In the genomic region with DNA sequence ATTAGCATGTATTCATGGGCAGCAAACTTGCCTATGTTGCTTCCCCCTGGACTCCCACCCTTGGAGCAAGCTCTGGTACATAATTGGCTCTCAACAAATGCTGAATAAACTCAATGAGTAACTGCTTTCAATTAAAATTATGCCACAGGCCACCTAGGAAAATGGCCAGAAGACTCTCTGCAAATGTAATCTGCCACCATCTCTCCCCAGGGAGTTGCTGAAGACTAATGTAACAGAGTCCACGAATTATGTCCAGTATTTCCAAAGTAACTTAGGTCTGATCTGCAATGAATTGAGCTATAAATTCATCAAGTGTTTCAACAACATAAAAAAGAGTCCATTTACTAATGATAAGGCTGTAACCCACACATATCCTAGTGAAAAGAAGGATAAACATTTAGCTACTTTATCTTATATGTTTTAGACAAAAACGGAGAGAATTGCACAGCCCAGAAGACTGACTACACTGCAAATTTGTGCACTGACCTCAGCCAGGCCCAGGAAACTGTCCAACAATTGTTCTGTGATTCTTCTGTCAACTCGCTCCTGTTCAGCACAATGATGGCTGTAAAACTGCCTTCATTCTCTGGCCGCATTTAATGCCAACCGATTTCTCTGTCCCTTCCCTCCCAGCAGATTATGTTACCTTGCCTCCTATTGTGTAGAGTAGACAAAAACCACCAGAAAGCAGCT, we compare ENCODE assay signal across 20 cellular contexts.
A peak's percentile ranks its signal among the peaks of the same experiment; 100 is the strongest.
DNase-seq lines count a peak whose midpoint lies in the region; ATAC-seq and TF ChIP-seq lines count a peak whose summit lies in the region.
"Had no signal": no experiment of that assay in that cellular context is flagged by ENCODE, and none has a peak within 500 bp of the region (broad histone marks: within the 10 kb centered on the region; RNA-seq: fewer than 3 reads in every experiment).

No MANE protein-coding gene starts in this region.

- H3K56ac ChIP-seq in IMR-90 (ENCODE audit: extremely low read depth, insufficient read depth, low read length) = no peak overlapping the region

- peaks cover 0 to 1% of the 10 kb centered on the region in 2 donors for H3K36me3 Mint-ChIP-seq in activated T-cell treated with anti-CD3 and anti-CD28 coated beads, Interleukin-2, amount 50 U/mL, for 72 hours (ENCODE audit: insufficient read depth in 2 of 2)
- H3K36me3 Mint-ChIP-seq: natural killer cell had no signal

- TF ChIP-seq CTCF in IMR-90 (conservative IDR thresholded peaks at IDR 0.05; ENCODE audit: low read depth, low read length) = no peak

- DNase-seq in IMR-90 (peak; percentile 18), NCI-H345 (lab: John Stamatoyannopoulos, UW) (peak; percentile 65), cerebellar cortex (ENCODE audit: low spot score) (peak; percentile 17), putamen (ENCODE audit: low spot score) (peak; percentile 29)
- no peak for DNase-seq in activated T-cell treated with anti-CD3 and anti-CD28 coated beads, Interleukin-2, amount 50 U/mL, for 72 hours
- DNase-seq: activated CD4-positive, alpha-beta T cell treated with anti-CD3 and anti-CD28 coated beads for 36 hours; activated naive CD8-positive, alpha-beta T cell treated with anti-CD3 and anti-CD28 coated beads, Interleukin-2, amount 50 U/mL, for 24 hours; AML-193; effector CD8-positive, alpha-beta T cell; left cardiac atrium; natural killer cell; NCI-H2227 treated with DMSO at 0.1 percent for 48 hours; stimulated activated CD4-positive, alpha-beta T cell treated with anti-CD3 and anti-CD28 coated beads, Interleukin-2, amount 100 ng/mL, for 24 hours; stimulated activated naive CD4-positive, alpha-beta T cell treated with Interleukin-2 at 50 U/mL for 16 hours; trophoblast cell had no signal

- H2BK20ac ChIP-seq in IMR-90 (ENCODE audit: low read depth, low read length) = peak overlapping the region; percentile 69

- H3K9me3 ChIP-seq in IMR-90 (ENCODE audit: control insufficient read depth, insufficient read depth, low read length) = no peaks in the 10 kb centered on the region
- H3K9me3 ChIP-seq: esophagus muscularis mucosa had no signal

- no peak overlapping the region for H3K4me3 ChIP-seq in IMR-90 (ENCODE audit: insufficient read depth, low read depth, low read length)
- H3K4me3 ChIP-seq: cardiac muscle cell, esophagus muscularis mucosa had no signal

- H2AK5ac ChIP-seq in IMR-90 (ENCODE audit: low read depth, low read length) = peak overlapping the region; percentile 70

- H3K79me1 ChIP-seq in IMR-90 (ENCODE audit: low read depth in 1 of 2, low read length in 2 of 2) = peaks cover 31 to 39% of the 10 kb centered on the region in 2 experiments

- H3K4me1 ChIP-seq in IMR-90 (ENCODE audit: control insufficient read depth, insufficient read depth, low read length) = peaks cover 13% of the 10 kb centered on the region
- H3K4me1 ChIP-seq: esophagus muscularis mucosa had no signal

- in situ Hi-C loops in IMR-90 (cut with MboI; ENCODE audit: low sequenced_read_pairs) = loop anchor here (10.0 kb wide), 1 partner anchor 278 kb away; no protein-coding TSS in a partner anchor

- peak overlapping the region; percentile 37 for H3K14ac ChIP-seq in IMR-90 (replicated peaks; ENCODE audit: low read depth, low read length)

- no peak for TF ChIP-seq POLR2A in IMR-90 (IDR thresholded peaks at IDR 0.05; ENCODE audit: low read depth, low read length)

- no peak overlapping the region for H3K27ac ChIP-seq in IMR-90 (ENCODE audit: insufficient read depth, low read length)
- H3K27ac ChIP-seq: cardiac muscle cell, esophagus muscularis mucosa had no signal

- H3K9ac ChIP-seq in IMR-90 (ENCODE audit: low read depth, low read length) = no peak overlapping the region; the same call in 1 of the 2 replicates

- POLR2A ChIA-PET in IMR-90 (lab: Charles Lee; ENCODE audit: unreplicated experiment) = no interaction called here

- no peaks in the 10 kb centered on the region for H3K27me3 Mint-ChIP-seq in activated T-cell treated with anti-CD3 and anti-CD28 coated beads, Interleukin-2, amount 50 U/mL, for 72 hours (ENCODE audit: low read depth)
- H3K27me3 Mint-ChIP-seq: activated CD4-positive, alpha-beta T cell treated with anti-CD3 and anti-CD28 coated beads for 36 hours; activated naive CD8-positive, alpha-beta T cell treated with anti-CD3 and anti-CD28 coated beads, Interleukin-2, amount 50 U/mL, for 24 hours had no signal

- ATAC-seq in IMR-90 (ENCODE audit: low read depth) (no peak), HG03521 (IDR thresholded peaks at IDR 0.05; ENCODE audit: unreplicated experiment) (no peak), HG03175 (IDR thresholded peaks at IDR 0.05; ENCODE audit: unreplicated experiment) (no peak)
- no peak for ATAC-seq in activated T-cell treated with anti-CD3 and anti-CD28 coated beads, Interleukin-2, amount 50 U/mL, for 72 hours (replicated peaks in 1 of 2)
- ATAC-seq: activated CD4-positive, alpha-beta T cell treated with anti-CD3 and anti-CD28 coated beads for 36 hours; activated naive CD8-positive, alpha-beta T cell treated with anti-CD3 and anti-CD28 coated beads, Interleukin-2, amount 50 U/mL, for 24 hours; left cardiac atrium; natural killer cell had no signal

- H3K9me1 ChIP-seq in IMR-90 (ENCODE audit: insufficient read depth, low read length) = peaks cover 6% of the 10 kb centered on the region

- no peak overlapping the region for H3K27ac Mint-ChIP-seq in activated T-cell treated with anti-CD3 and anti-CD28 coated beads, Interleukin-2, amount 50 U/mL, for 72 hours
- H3K27ac Mint-ChIP-seq: activated CD4-positive, alpha-beta T cell treated with anti-CD3 and anti-CD28 coated beads for 36 hours; activated naive CD8-positive, alpha-beta T cell treated with anti-CD3 and anti-CD28 coated beads, Interleukin-2, amount 50 U/mL, for 24 hours; activated T-helper 2 cell treated with anti-CD3 and anti-CD28 coated beads, Interferon-gamma antibody, Interleukin-2, Interleukin-4, amounts not matched to agents 10 μg/mL and 5 μg/mL and 100 μg/mL, durations not matched to agents 14 hours and 24 hours and 36 hours; natural killer cell had no signal

- intact Hi-C loops in IMR-90 (cut with micrococcal nuclease) = no loop called here

- H2AFZ ChIP-seq in IMR-90 (replicated peaks; ENCODE audit: low read length, poor library complexity) = no peak overlapping the region

- no peak overlapping the region for H2AK9ac ChIP-seq in IMR-90 (replicated peaks; ENCODE audit: low read depth, low read length, poor library complexity)

- H2BK120ac ChIP-seq in IMR-90 (ENCODE audit: low read depth, low read length) = peak overlapping the region; percentile 44; the same call in 1 of the 2 replicates

- CTCF ChIA-PET in IMR-90 (lab: Yijun Ruan, JAX) = interaction anchor here (1.5 kb wide), 1 partner anchor 167 kb away, joined by 5 read pairs; no protein-coding TSS in a partner anchor

- no TSS peak for BruUV-seq in IMR-90 (replicated peaks; lab: Mats Ljungman, UMichigan)

- TF ChIP-seq RAD21 in IMR-90 (IDR thresholded peaks at IDR 0.05; ENCODE audit: low read length) = no peak

- no peaks in the 10 kb centered on the region for H4K20me1 ChIP-seq in IMR-90 (ENCODE audit: insufficient read depth, low read length)

- no peaks in the 10 kb centered on the region for H3K36me3 ChIP-seq in IMR-90 (ENCODE audit: control insufficient read depth, insufficient read depth, low read length)
- H3K36me3 ChIP-seq: cardiac muscle cell, esophagus muscularis mucosa had no signal

- H4K91ac ChIP-seq in IMR-90 (ENCODE audit: insufficient read depth, low read depth, low read length) = no peak overlapping the region

- 0 out of 2 replicates have a peak overlapping the region, but pooled peaks have one; percentile 10 for H4K5ac ChIP-seq in IMR-90 (ENCODE audit: low read depth, low read length)

- no peaks in the 10 kb centered on the region for H3K4me1 Mint-ChIP-seq in activated T-cell treated with anti-CD3 and anti-CD28 coated beads, Interleukin-2, amount 50 U/mL, for 72 hours (ENCODE audit: low read depth)
- H3K4me1 Mint-ChIP-seq: activated CD4-positive, alpha-beta T cell treated with anti-CD3 and anti-CD28 coated beads for 36 hours; activated naive CD8-positive, alpha-beta T cell treated with anti-CD3 and anti-CD28 coated beads, Interleukin-2, amount 50 U/mL, for 24 hours; natural killer cell had no signal

- no peak overlapping the region for H3K4me2 ChIP-seq in IMR-90 (ENCODE audit: low read depth, low read length)

- 40% methylated on average over 1 of the region's 5 CpGs; no CpG with 5 or more reads in 1 of the 2 experiments for WGBS in IMR-90 (ENCODE audit: extremely low coverage in 2 of 2, insufficient read length in 1 of 2), 2 experiments

- H3K18ac ChIP-seq in IMR-90 (ENCODE audit: low read depth, low read length) = no peak overlapping the region

- H4K8ac ChIP-seq in IMR-90 (ENCODE audit: low read depth in 2 of 2, low read length in 2 of 2) = peak overlapping the region; percentile 6 to 23; a peak in 2 of 4 replicates

- H3K27me3 ChIP-seq in IMR-90 (ENCODE audit: control insufficient read depth, insufficient read depth, low read length) = no peaks in the 10 kb centered on the region
- H3K27me3 ChIP-seq: cardiac muscle cell, esophagus muscularis mucosa had no signal

- H2BK15ac ChIP-seq in IMR-90 (ENCODE audit: low read depth, low read length) = peak overlapping the region; percentile 77; the same call in 1 of the 3 replicates

- H3K4ac ChIP-seq in IMR-90 (ENCODE audit: low read depth, low read length) = peak overlapping the region; percentile 43

- H3K9me3 Mint-ChIP-seq in activated T-cell treated with anti-CD3 and anti-CD28 coated beads, Interleukin-2, amount 50 U/mL, for 72 hours = no peaks in the 10 kb centered on the region
- H3K9me3 Mint-ChIP-seq: activated naive CD8-positive, alpha-beta T cell treated with anti-CD3 and anti-CD28 coated beads, Interleukin-2, amount 50 U/mL, for 24 hours had no signal

- 0 out of 2 replicates have a peak overlapping the region, but pooled peaks have one; percentile 12 for H3K23ac ChIP-seq in IMR-90 (ENCODE audit: low read depth, low read length)

- no peak overlapping the region for H2BK5ac ChIP-seq in IMR-90 (ENCODE audit: low read depth, low read length, poor library complexity, severe bottlenecking)

- dilution Hi-C loops in IMR-90 (cut with HindIII; ENCODE audit: low sequenced_read_pairs, unreplicated experiment) = no loop called here

- H3K4me3 Mint-ChIP-seq in activated T-cell treated with anti-CD3 and anti-CD28 coated beads, Interleukin-2, amount 50 U/mL, for 72 hours = no peak overlapping the region
- H3K4me3 Mint-ChIP-seq: activated CD4-positive, alpha-beta T cell treated with anti-CD3 and anti-CD28 coated beads for 36 hours; activated naive CD8-positive, alpha-beta T cell treated with anti-CD3 and anti-CD28 coated beads, Interleukin-2, amount 50 U/mL, for 24 hours; natural killer cell had no signal

TF ChIP-seq in IMR-90, 13 proteins besides CTCF, POLR2A, EP300 and RAD21 (continues in another document):
- TF ChIP-seq, protein P1, sequence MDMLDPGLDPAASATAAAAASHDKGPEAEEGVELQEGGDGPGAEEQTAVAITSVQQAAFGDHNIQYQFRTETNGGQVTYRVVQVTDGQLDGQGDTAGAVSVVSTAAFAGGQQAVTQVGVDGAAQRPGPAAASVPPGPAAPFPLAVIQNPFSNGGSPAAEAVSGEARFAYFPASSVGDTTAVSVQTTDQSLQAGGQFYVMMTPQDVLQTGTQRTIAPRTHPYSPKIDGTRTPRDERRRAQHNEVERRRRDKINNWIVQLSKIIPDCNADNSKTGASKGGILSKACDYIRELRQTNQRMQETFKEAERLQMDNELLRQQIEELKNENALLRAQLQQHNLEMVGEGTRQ (IDR thresholded peaks at IDR 0.05; ENCODE audit: low read depth, low read length) = no peak
- TF ChIP-seq MAZ (IDR thresholded peaks at IDR 0.05; ENCODE audit: borderline replicate concordance, low read depth, low read length) = no peak

Comparison
In these comparisons a context has a peak if more than half of its experiments do, and no peak if none do; other contexts are left out.
1. DNase-seq: peak in IMR-90 (single experiment), NCI-H345 (single experiment), cerebellar cortex (single experiment) and putamen (single experiment); none in activated T-cell treated with anti-CD3 and anti-CD28 coated beads, Interleukin-2, amount 50 U/mL, for 72 hours (0 of 2).